20 cellular contexts compared by ENCODE assay signal in the genomic region with DNA sequence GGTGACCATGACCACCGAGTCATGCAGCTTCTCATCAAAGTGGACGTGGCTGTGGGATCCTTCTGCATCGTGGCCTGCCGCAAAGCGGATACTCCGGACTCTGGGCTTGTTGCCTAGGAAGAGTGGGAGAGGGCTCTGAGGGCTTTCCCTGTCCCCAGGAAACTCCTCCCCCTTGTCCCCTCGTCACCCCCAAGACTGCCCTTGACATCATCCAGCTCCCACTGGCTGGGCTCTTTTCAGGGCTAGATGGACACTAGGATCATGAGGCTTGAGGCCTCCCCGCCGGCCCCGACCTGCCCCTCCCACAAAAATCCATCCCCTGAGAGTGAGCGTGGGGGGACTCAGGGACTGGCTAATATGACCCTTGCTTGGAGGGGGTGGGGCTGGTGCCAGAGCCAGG. TPM values are rescaled to one million over a fixed set of nuclear protein-coding genes. Genes with fewer than 3 reads are reported as not detected.
DNase-seq lines count a peak whose midpoint lies in the region; TF ChIP-seq lines count a peak whose summit lies in the region.
"Had no signal": no experiment of that assay in that cellular context is flagged by ENCODE, and none has a peak within 500 bp of the region (broad histone marks: within the 10 kb centered on the region; RNA-seq: fewer than 3 reads in every experiment).

No MANE protein-coding gene starts in this region.

- peak overlapping the region in 1 of 5 donors; percentile 66 for H3K9ac ChIP-seq in subcutaneous abdominal adipose tissue (ENCODE audit: low read length in 5 of 5)

- no peaks in the 10 kb centered on the region for H3K27me3 Mint-ChIP-seq in nephron progenitor cell (ENCODE audit: low read depth, poor library complexity)

- no peak overlapping the region for H3K4me3 Mint-ChIP-seq in nephron progenitor cell
- H3K4me3 Mint-ChIP-seq: H9 had no signal

- no peak for TF ChIP-seq POLR2A in esophagus muscularis mucosa (IDR thresholded peaks at IDR 0.05; ENCODE audit: low read depth)

- peaks cover 19% of the 10 kb centered on the region for H3K36me3 Mint-ChIP-seq in nephron progenitor cell (ENCODE audit: low read depth)

- no peak for TF ChIP-seq EP300 in esophagus muscularis mucosa (IDR thresholded peaks at IDR 0.05)

- H3K4me3 ChIP-seq in esophagus muscularis mucosa (no peak overlapping the region), left ventricle myocardium inferior (peak overlapping the region; percentile 5), subcutaneous abdominal adipose tissue (ENCODE audit: low read depth in 1 of 5, low read length in 5 of 5) (no peak overlapping the region)
- H3K4me3 ChIP-seq: MG63, Peyer's patch had no signal

- no peaks in the 10 kb centered on the region for H3K27me3 ChIP-seq in esophagus muscularis mucosa
- H3K27me3 ChIP-seq in left ventricle myocardium inferior (ENCODE audit: low read depth): no peaks in the 10 kb centered on the region
- no peaks in the 10 kb centered on the region for H3K27me3 ChIP-seq in subcutaneous abdominal adipose tissue (ENCODE audit: control insufficient read depth in 5 of 5, insufficient read depth in 4 of 5, low read length in 5 of 5)
- H3K27me3 ChIP-seq: MG63, Peyer's patch had no signal

- 83% methylated on average over 6 of the region's 11 CpGs for WGBS in esophagus muscularis mucosa

- DNase-seq in esophagus muscularis mucosa (ENCODE audit: extremely low spot score) (no peak), left ventricle myocardium inferior (no peak), posterior vena cava (ENCODE audit: low spot score) (peak; percentile 75), NCI-H187 treated with DMSO at 0.1 percent for 48 hours (lab: John Stamatoyannopoulos, UW) (no peak), nephron progenitor cell (no peak), HuH-7.5 (ENCODE audit: low spot score) (no peak), NCI-H187 (lab: John Stamatoyannopoulos, UW) (no peak)
- DNase-seq: C1 segment of cervical spinal cord, DMS79 treated with DMSO at 0.1 percent for 48 hours, H9, Kasumi-1, MG63, NCI-H1048, NCI-H1436, NCI-H2029 treated with DMSO at 0.1 percent for 48 hours, NCI-H2171, NCI-H446, Peyer's patch, SHP77 had no signal

- peaks cover 37% of the 10 kb centered on the region for H3K4me1 Mint-ChIP-seq in nephron progenitor cell

- H3K27ac Mint-ChIP-seq in nephron progenitor cell: no peak overlapping the region
- H3K27ac Mint-ChIP-seq: H9 had no signal

- H3K9me3 ChIP-seq in esophagus muscularis mucosa: no peaks in the 10 kb centered on the region
- no peaks in the 10 kb centered on the region for H3K9me3 ChIP-seq in left ventricle myocardium inferior (replicated peaks)
- no peaks in the 10 kb centered on the region for H3K9me3 ChIP-seq in subcutaneous abdominal adipose tissue (ENCODE audit: control insufficient read depth in 5 of 5, low read length in 5 of 5)
- H3K9me3 ChIP-seq: MG63, Peyer's patch had no signal

- no peaks in the 10 kb centered on the region for H3K9me3 Mint-ChIP-seq in nephron progenitor cell
- H3K9me3 Mint-ChIP-seq: H9 had no signal

- TF ChIP-seq CTCF in esophagus muscularis mucosa (IDR thresholded peaks at IDR 0.05) (no peak), left ventricle myocardium inferior (IDR thresholded peaks at IDR 0.05; ENCODE audit: borderline replicate concordance) (no peak), nephron progenitor cell (IDR thresholded peaks at IDR 0.05) (no peak)

- H3K36me3 ChIP-seq in esophagus muscularis mucosa (peaks cover 0 to 58% (median 23%) of the 10 kb centered on the region in 4 donors), left ventricle myocardium inferior (no peaks in the 10 kb centered on the region), subcutaneous abdominal adipose tissue (ENCODE audit: control insufficient read depth in 5 of 5, insufficient read depth in 5 of 5, low read length in 5 of 5) (peaks cover 0 to 39% (median 17%) of the 10 kb centered on the region in 5 donors)
- H3K36me3 ChIP-seq: MG63 had no signal

- intact Hi-C loops in esophagus muscularis mucosa (cut with DNase I): no loop called here
- intact Hi-C loops in left ventricle myocardium inferior (cut with micrococcal nuclease): no loop called here
- intact Hi-C loops in posterior vena cava (cut with DNase I): no loop called here

- peaks cover 5 to 74% (median 56%) of the 10 kb centered on the region in 4 donors for H3K4me1 ChIP-seq in esophagus muscularis mucosa
- H3K4me1 ChIP-seq in left ventricle myocardium inferior: peaks cover 27% of the 10 kb centered on the region
- H3K4me1 ChIP-seq in subcutaneous abdominal adipose tissue (ENCODE audit: control insufficient read depth in 5 of 5, insufficient read depth in 5 of 5, low read length in 5 of 5): peaks cover 3 to 84% (median 56%) of the 10 kb centered on the region in 5 donors

- H3K27ac ChIP-seq in esophagus muscularis mucosa (replicated peaks in 1 of 4): peak overlapping the region; percentile 27 to 94 (median 71)
- H3K27ac ChIP-seq in left ventricle myocardium inferior (replicated peaks): peak overlapping the region; percentile 59
- peak overlapping the region; percentile 60 for H3K27ac ChIP-seq in subcutaneous abdominal adipose tissue (ENCODE audit: low read depth, low read length)
- H3K27ac ChIP-seq: Peyer's patch had no signal

RNA-seq across cellular contexts. Expression of gene ADISSP, which starts 9.0 kb away (rescaled TPM):
- 10 to 100 TPM; 56.5 to 96.1 (median 73.6) TPM for total RNA-seq in esophagus muscularis mucosa
- 10.2 TPM for total RNA-seq in left ventricle myocardium inferior
- 10 to 100 TPM; 14.6 to 20.2 TPM for total RNA-seq in posterior vena cava

RNA-seq across cellular contexts. Expression of gene SPEF1, which starts 22.7 kb away (rescaled TPM):
- total RNA-seq in esophagus muscularis mucosa (under 1 TPM in 1 of 4 donors, not detected in 3; 0.50 TPM), left ventricle myocardium inferior (0.33 TPM), posterior vena cava (not detected)
- total RNA-seq: Peyer's patch had no signal

RNA-seq across cellular contexts. Expression of gene HSPA12B, which starts 26.1 kb away (rescaled TPM):
- total RNA-seq in esophagus muscularis mucosa (10 to 100 TPM in 3 of 4 donors, 1 to 10 TPM in 1; 8.9 to 22.2 (median 16.4) TPM), left ventricle myocardium inferior (12.5 TPM), posterior vena cava (10 to 100 TPM; 18.0 to 18.5 TPM)

RNA-seq across cellular contexts. Expression of gene CENPB, which starts 28.0 kb away (rescaled TPM):
- total RNA-seq in esophagus muscularis mucosa (100 to 1,000 TPM; 131 to 225 (median 199) TPM), left ventricle myocardium inferior (70.7 TPM), posterior vena cava (100 to 1,000 TPM in 1 of 2 donors, 10 to 100 TPM in 1; 97.4 to 119 TPM)

RNA-seq across cellular contexts. Expression of gene CDC25B, which starts 37.5 kb away (rescaled TPM):
- total RNA-seq in esophagus muscularis mucosa (10 to 100 TPM; 29.9 to 43.1 (median 35.6) TPM), left ventricle myocardium inferior (8.1 TPM), posterior vena cava (10 to 100 TPM; 24.0 to 24.2 TPM)
